In genomic region chr18:68916734-68917133, GRCh38 we compare ENCODE assay signal across 19 cellular contexts.
A peak's percentile ranks its signal among the peaks of the same experiment; 100 is the strongest.
DNase-seq lines count a peak whose midpoint lies in the region; ATAC-seq and TF ChIP-seq lines count a peak whose summit lies in the region.
"Had no signal": no experiment of that assay in that cellular context is flagged by ENCODE, and none has a peak within 500 bp of the region (broad histone marks: within the 10 kb centered on the region; RNA-seq: fewer than 3 reads in every experiment).

No MANE protein-coding gene starts in this region.

- no peaks in the 10 kb centered on the region for H3K27me3 ChIP-seq in neural progenitor cell

- no peaks in the 10 kb centered on the region for H3K9me3 Mint-ChIP-seq in activated T-cell treated with anti-CD3 and anti-CD28 coated beads, Interleukin-2, amount 50 U/mL, for 72 hours
- no peaks in the 10 kb centered on the region for H3K9me3 Mint-ChIP-seq in activated T-cell treated with anti-CD3 and anti-CD28 coated beads, Interleukin-2, amount 50 U/mL, for 24 hours
- H3K9me3 Mint-ChIP-seq in neural progenitor cell, result no peaks in the 10 kb centered on the region
- H3K9me3 Mint-ChIP-seq: brain; CD8-positive, alpha-beta memory T cell; naive thymus-derived CD4-positive, alpha-beta T cell had no signal

- H3K36me3 ChIP-seq in neural progenitor cell, result no peaks in the 10 kb centered on the region
- H3K36me3 ChIP-seq: lower lobe of right lung, thoracic aorta had no signal

- TF ChIP-seq CTCF in neural progenitor cell (IDR thresholded peaks at IDR 0.05), result no peak

- H3F3A ChIP-seq in neural progenitor cell (ENCODE audit: low read depth), result no peaks in the 10 kb centered on the region

- no peaks in the 10 kb centered on the region for H3K36me3 Mint-ChIP-seq in activated T-cell treated with anti-CD3 and anti-CD28 coated beads, Interleukin-2, amount 50 U/mL, for 72 hours (ENCODE audit: insufficient read depth in 2 of 2)
- no peaks in the 10 kb centered on the region for H3K36me3 Mint-ChIP-seq in activated T-cell treated with anti-CD3 and anti-CD28 coated beads, Interleukin-2, amount 50 U/mL, for 24 hours (ENCODE audit: low read depth)
- H3K36me3 Mint-ChIP-seq in neural progenitor cell, result no peaks in the 10 kb centered on the region
- H3K36me3 Mint-ChIP-seq: brain; CD8-positive, alpha-beta memory T cell; naive thymus-derived CD4-positive, alpha-beta T cell had no signal

- no peaks in the 10 kb centered on the region for H3K27me3 Mint-ChIP-seq in activated T-cell treated with anti-CD3 and anti-CD28 coated beads, Interleukin-2, amount 50 U/mL, for 72 hours (ENCODE audit: low read depth)
- H3K27me3 Mint-ChIP-seq in activated T-cell treated with anti-CD3 and anti-CD28 coated beads, Interleukin-2, amount 50 U/mL, for 24 hours, result no peaks in the 10 kb centered on the region
- H3K27me3 Mint-ChIP-seq in neural progenitor cell (ENCODE audit: insufficient read depth, low read depth), result no peaks in the 10 kb centered on the region
- H3K27me3 Mint-ChIP-seq: brain; CD8-positive, alpha-beta memory T cell; naive thymus-derived CD4-positive, alpha-beta T cell had no signal

- no peak for DNase-seq in activated T-cell treated with anti-CD3 and anti-CD28 coated beads, Interleukin-2, amount 50 U/mL, for 72 hours
- no peak for DNase-seq in activated T-cell treated with anti-CD3 and anti-CD28 coated beads, Interleukin-2, amount 50 U/mL, for 24 hours
- DNase-seq in HS-5 (ENCODE audit: low read depth), result peak; percentile 8
- DNase-seq in amniotic epithelial cell (ENCODE audit: low read depth), result peak; percentile 1
- no peak for DNase-seq in neural progenitor cell (ENCODE audit: low spot score)
- DNase-seq: activated CD8-positive, alpha-beta memory T cell treated with anti-CD3 and anti-CD28 coated beads for 24 hours; activated gamma-delta T cell; CD8-positive, alpha-beta memory T cell; effector CD8-positive, alpha-beta T cell; lower lobe of right lung; MV-4-11; naive thymus-derived CD4-positive, alpha-beta T cell; NCI-H2171; psoas muscle had no signal

- H3K4me1 Mint-ChIP-seq in activated T-cell treated with anti-CD3 and anti-CD28 coated beads, Interleukin-2, amount 50 U/mL, for 72 hours (ENCODE audit: low read depth), result peaks cover 14% of the 10 kb centered on the region
- peaks cover 9% of the 10 kb centered on the region for H3K4me1 Mint-ChIP-seq in activated T-cell treated with anti-CD3 and anti-CD28 coated beads, Interleukin-2, amount 50 U/mL, for 24 hours (ENCODE audit: low read depth)
- H3K4me1 Mint-ChIP-seq in neural progenitor cell, result no peaks in the 10 kb centered on the region
- H3K4me1 Mint-ChIP-seq: brain had no signal

- no peaks in the 10 kb centered on the region for H3K79me2 ChIP-seq in neural progenitor cell (ENCODE audit: low read depth)

- ATAC-seq in activated T-cell treated with anti-CD3 and anti-CD28 coated beads, Interleukin-2, amount 50 U/mL, for 72 hours (replicated peaks in 1 of 2), result peak; percentile 41 to 50
- ATAC-seq in GM19023 (IDR thresholded peaks at IDR 0.05; ENCODE audit: unreplicated experiment) (no peak), HG02840 (IDR thresholded peaks at IDR 0.05; ENCODE audit: low FRiP score, unreplicated experiment) (no peak), HG03139 (IDR thresholded peaks at IDR 0.05; ENCODE audit: unreplicated experiment) (no peak)
- ATAC-seq: lower lobe of right lung; naive thymus-derived CD4-positive, alpha-beta T cell; psoas muscle had no signal

- no peaks in the 10 kb centered on the region for H3K4me1 ChIP-seq in neural progenitor cell
- H3K4me1 ChIP-seq: lower lobe of right lung, psoas muscle had no signal

- H3K9ac ChIP-seq in neural progenitor cell, result no peak overlapping the region

- H3K27ac Mint-ChIP-seq in activated T-cell treated with anti-CD3 and anti-CD28 coated beads, Interleukin-2, amount 50 U/mL, for 72 hours, result no peak overlapping the region
- no peak overlapping the region for H3K27ac Mint-ChIP-seq in activated T-cell treated with anti-CD3 and anti-CD28 coated beads, Interleukin-2, amount 50 U/mL, for 24 hours
- H3K27ac Mint-ChIP-seq in neural progenitor cell, result no peak overlapping the region
- H3K27ac Mint-ChIP-seq: brain; CD8-positive, alpha-beta memory T cell; naive thymus-derived CD4-positive, alpha-beta T cell had no signal

- H4K20me1 ChIP-seq in neural progenitor cell (ENCODE audit: low read depth), result no peaks in the 10 kb centered on the region

- H3K4me3 ChIP-seq in neural progenitor cell, result no peak overlapping the region
- H3K4me3 ChIP-seq: lower lobe of right lung, psoas muscle, thoracic aorta had no signal

- no peak overlapping the region for H3K27ac ChIP-seq in neural progenitor cell
- H3K27ac ChIP-seq: lower lobe of right lung, psoas muscle, thoracic aorta had no signal

- H3K9me3 ChIP-seq in neural progenitor cell (ENCODE audit: low read depth), result no peaks in the 10 kb centered on the region
- H3K9me3 ChIP-seq: lower lobe of right lung, psoas muscle, thoracic aorta had no signal

- no peak overlapping the region for H3K4me3 Mint-ChIP-seq in activated T-cell treated with anti-CD3 and anti-CD28 coated beads, Interleukin-2, amount 50 U/mL, for 72 hours
- H3K4me3 Mint-ChIP-seq in activated T-cell treated with anti-CD3 and anti-CD28 coated beads, Interleukin-2, amount 50 U/mL, for 24 hours, result no peak overlapping the region
- H3K4me3 Mint-ChIP-seq in neural progenitor cell, result no peak overlapping the region
- H3K4me3 Mint-ChIP-seq: brain; CD8-positive, alpha-beta memory T cell; naive thymus-derived CD4-positive, alpha-beta T cell had no signal

- peak overlapping the region; percentile 57 for H2AFZ ChIP-seq in neural progenitor cell (replicated peaks)

- H3K4me2 ChIP-seq in neural progenitor cell, result no peak overlapping the region

Comparison
In these comparisons a context has a peak if more than half of its experiments do, and no peak if none do; other contexts are left out.
1. ATAC-seq: peak in activated T-cell treated with anti-CD3 and anti-CD28 coated beads, Interleukin-2, amount 50 U/mL, for 72 hours (2 of 2); none in GM19023 (single experiment), HG02840 (single experiment) and HG03139 (single experiment).
2. DNase-seq: peak in HS-5 (single experiment) and amniotic epithelial cell (single experiment); none in activated T-cell treated with anti-CD3 and anti-CD28 coated beads, Interleukin-2, amount 50 U/mL, for 72 hours (0 of 2), activated T-cell treated with anti-CD3 and anti-CD28 coated beads, Interleukin-2, amount 50 U/mL, for 24 hours (single experiment) and neural progenitor cell (single experiment).